In the genomic region with DNA sequence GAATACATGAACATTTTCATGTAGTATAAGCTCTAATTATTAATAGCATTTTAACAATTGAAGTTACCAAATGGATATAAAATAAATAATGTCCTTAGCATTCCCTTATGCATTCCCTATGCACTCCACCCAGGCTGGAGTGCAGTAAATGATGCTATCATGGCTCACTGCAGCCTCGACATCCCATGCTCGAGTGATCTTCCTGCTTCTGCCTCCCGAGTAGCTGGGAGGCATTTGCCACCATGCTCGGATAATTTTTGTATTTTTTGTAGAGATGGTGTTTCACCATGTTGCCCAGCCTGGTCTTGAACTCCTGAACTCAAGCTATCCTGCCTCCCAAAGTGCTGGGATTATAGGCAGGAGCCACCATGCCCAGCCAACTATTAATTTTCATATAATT, we compare ENCODE assay signal across 17 cellular contexts.
"Had no signal": no experiment of that assay in that cellular context is flagged by ENCODE, and none has a peak within 500 bp of the region (broad histone marks: within the 10 kb centered on the region; RNA-seq: fewer than 3 reads in every experiment).

No MANE protein-coding gene starts in this region.

- H3K27ac ChIP-seq: gastrocnemius medialis, heart right ventricle, neutrophil, vagina had no signal

- H3K4me3 ChIP-seq: gastrocnemius medialis, heart right ventricle, skin epidermis, transverse colon, vagina had no signal

- H3K27me3 ChIP-seq: gastrocnemius medialis, heart right ventricle, neutrophil, transverse colon, vagina had no signal

- H3K36me3 ChIP-seq: gastrocnemius medialis, transverse colon had no signal

- H3K9me3 Mint-ChIP-seq: activated naive CD8-positive, alpha-beta T cell treated with anti-CD3 and anti-CD28 coated beads, Interleukin-2, amount 10 ng/mL, durations not matched to agents 7 days and 5 days; effector memory CD8-positive, alpha-beta T cell; natural killer cell had no signal

- H3K4me3 Mint-ChIP-seq: activated naive CD8-positive, alpha-beta T cell treated with anti-CD3 and anti-CD28 coated beads, Interleukin-2, amount 10 ng/mL, durations not matched to agents 7 days and 5 days; effector memory CD8-positive, alpha-beta T cell; natural killer cell had no signal

- H3K4me1 ChIP-seq: gastrocnemius medialis had no signal

- ATAC-seq: effector memory CD8-positive, alpha-beta T cell; gastrocnemius medialis; left lobe of liver; natural killer cell had no signal

- H3K4me1 Mint-ChIP-seq: activated naive CD8-positive, alpha-beta T cell treated with anti-CD3 and anti-CD28 coated beads, Interleukin-2, amount 10 ng/mL, durations not matched to agents 7 days and 5 days; natural killer cell had no signal

- H3K27me3 Mint-ChIP-seq: activated naive CD8-positive, alpha-beta T cell treated with anti-CD3 and anti-CD28 coated beads, Interleukin-2, amount 10 ng/mL, durations not matched to agents 7 days and 5 days; effector memory CD8-positive, alpha-beta T cell had no signal

- DNase-seq: activated CD4-positive, alpha-beta T cell treated with anti-CD3 and anti-CD28 coated beads, Interleukin-2, amount 50 U/mL, for 4 hours; activated CD4-positive, CD25-positive, alpha-beta regulatory T cell treated with anti-CD3 and anti-CD28 coated beads, Interleukin-2, amount 50 U/mL, for 72 hours; activated naive CD4-positive, alpha-beta T cell; activated naive CD8-positive, alpha-beta T cell treated with anti-CD3 and anti-CD28 coated beads, Interleukin-2, amount 10 ng/mL, durations not matched to agents 7 days and 5 days; activated T-cell treated with anti-CD3 and anti-CD28 coated beads for 4 hours; effector memory CD8-positive, alpha-beta T cell; gastrocnemius medialis; natural killer cell; stimulated activated CD4-positive, alpha-beta T cell treated with anti-CD3 and anti-CD28 coated beads, Interleukin-4, amount 100 ng/mL, for 24 hours; stimulated activated naive CD4-positive, alpha-beta T cell; T-helper 9 cell; transverse colon had no signal

- H3K9me3 ChIP-seq: gastrocnemius medialis, heart right ventricle, neutrophil, transverse colon, vagina had no signal

- H3K36me3 Mint-ChIP-seq: activated naive CD8-positive, alpha-beta T cell treated with anti-CD3 and anti-CD28 coated beads, Interleukin-2, amount 10 ng/mL, durations not matched to agents 7 days and 5 days; natural killer cell had no signal

- H3K27ac Mint-ChIP-seq: activated naive CD8-positive, alpha-beta T cell treated with anti-CD3 and anti-CD28 coated beads, Interleukin-2, amount 10 ng/mL, durations not matched to agents 7 days and 5 days; natural killer cell had no signal
